In genomic region chr3:191529992-191530391, GRCh38 we compare ENCODE assay signal across 27 cellular contexts.
"Had no signal": no experiment of that assay in that cellular context is flagged by ENCODE, and none has a peak within 500 bp of the region (broad histone marks: within the 10 kb centered on the region; RNA-seq: fewer than 3 reads in every experiment).

No MANE protein-coding gene starts in this region.

- DNase-seq: natural killer cell; occipital lobe; ovary; psoas muscle; right cardiac atrium; spleen; stimulated activated CD4-positive, alpha-beta T cell treated with anti-CD3 and anti-CD28 coated beads, Interleukin-12 subunit alpha, Interleukin-12 subunit beta, amount 100 ng/mL, for 4 hours; stimulated activated CD4-positive, alpha-beta T cell treated with anti-CD3 and anti-CD28 coated beads, Interleukin-1b, Interleukin-23, amount 100 ng/mL, for 48 hours; stimulated activated CD4-positive, alpha-beta T cell treated with anti-CD3 and anti-CD28 coated beads, Interleukin-4, amount 100 ng/mL, for 1 hour; stimulated activated CD4-positive, alpha-beta T cell treated with anti-CD3 and anti-CD28 coated beads, Interleukin-4, amount 100 ng/mL, for 4 hours; stimulated activated CD8-positive, alpha-beta memory T cell treated with anti-CD3 and anti-CD28 coated beads, Interleukin-4, amount 100 ng/mL, for 48 hours; stimulated activated naive CD4-positive, alpha-beta T cell; stimulated activated naive CD8-positive, alpha-beta T cell treated with anti-CD3 and anti-CD28 coated beads, Interleukin-15, amount 100 ng/mL, for 72 hours; stimulated activated naive CD8-positive, alpha-beta T cell treated with anti-CD3 and anti-CD28 coated beads, Interleukin-15, Interleukin-2, amounts not matched to agents 100 U/mL and 50 U/mL, for 24 hours; substantia nigra; testis; tibial artery; transverse colon; upper lobe of right lung; uterus had no signal

- H3K79me2 ChIP-seq: parathyroid adenoma had no signal

- H3K9ac ChIP-seq: neural progenitor cell, parathyroid adenoma had no signal

- H3K9me3 ChIP-seq: ovary, psoas muscle, spleen, suprapubic skin, testis, tibial artery, transverse colon, upper lobe of right lung, uterus had no signal

- H3K4me3 ChIP-seq: neural progenitor cell, ovary, psoas muscle, skin epidermis, smooth muscle cell, spleen, suprapubic skin, testis, tibial artery, transverse colon, upper lobe of right lung, uterus had no signal

- H3K27ac ChIP-seq: neural progenitor cell, ovary, parathyroid adenoma, psoas muscle, skin epidermis, spleen, suprapubic skin, testis, tibial artery, transverse colon, upper lobe of right lung, uterus had no signal

- H3K4me1 ChIP-seq: neural progenitor cell, parathyroid adenoma, psoas muscle, spleen, suprapubic skin, testis, tibial artery, transverse colon, upper lobe of right lung, uterus had no signal

- H2AFZ ChIP-seq: neural progenitor cell, parathyroid adenoma had no signal

- H3K36me3 ChIP-seq: neural progenitor cell, ovary, spleen, suprapubic skin, tibial artery, transverse colon, upper lobe of right lung, uterus had no signal

- ATAC-seq: natural killer cell; psoas muscle; right cardiac atrium; sciatic nerve; stimulated activated memory B cell treated with anti-CD40 and anti-IgM and Interleukin-4, amounts not matched to agents 10 μg/mL and 1 μg/mL and 100 μg/mL, for 72 hours; stimulated activated naive CD8-positive, alpha-beta T cell treated with anti-CD3 and anti-CD28 coated beads, Interleukin-15, amount 100 ng/mL, for 72 hours; stimulated activated naive CD8-positive, alpha-beta T cell treated with anti-CD3 and anti-CD28 coated beads, Interleukin-15, Interleukin-2, amounts not matched to agents 100 U/mL and 50 U/mL, for 24 hours; upper lobe of right lung had no signal

- H3K4me2 ChIP-seq: neural progenitor cell, smooth muscle cell had no signal

- H3K27me3 ChIP-seq: neural progenitor cell, ovary, spleen, suprapubic skin, testis, tibial artery, transverse colon, upper lobe of right lung, uterus had no signal
